ENCODE assay signal across 24 cellular contexts in genomic region chr15:80620931-80621330, GRCh38.
"Had no signal": no experiment of that assay in that cellular context is flagged by ENCODE, and none has a peak within 500 bp of the region (broad histone marks: within the 10 kb centered on the region; RNA-seq: fewer than 3 reads in every experiment).

No MANE protein-coding gene starts in this region.

- DNase-seq: activated CD4-positive, alpha-beta T cell treated with anti-CD3 and anti-CD28 coated beads for 1 hour; activated CD4-positive, alpha-beta T cell treated with anti-CD3 and anti-CD28 coated beads, Interleukin-2, amount 10 ng/mL, durations not matched to agents 7 days and 5 days; activated CD8-positive, alpha-beta T cell treated with anti-CD3 and anti-CD28 coated beads for 36 hours; activated gamma-delta T cell treated with Interleukin-2 at 50 U/mL for 16 hours; activated naive CD4-positive, alpha-beta T cell treated with anti-CD3 and anti-CD28 coated beads, Interleukin-2, amount 50 U/mL, for 16 hours; activated T-cell treated with anti-CD3 and anti-CD28 coated beads, Interleukin-2, amount 50 U/mL, for 4 hours; amniotic stem cell; central memory CD4-positive, alpha-beta T cell; effector CD4-positive, alpha-beta T cell; kidney glomerular epithelial cell; left lung; lower lobe of right lung; mesendoderm; natural killer cell; occipital lobe; right cardiac atrium; stimulated activated naive CD4-positive, alpha-beta T cell; T-helper 17 cell; T1000; tibial artery had no signal

- H2AFZ ChIP-seq: neural progenitor cell had no signal

- H3K4me1 ChIP-seq: neural progenitor cell had no signal

- ATAC-seq: activated CD8-positive, alpha-beta T cell treated with anti-CD3 and anti-CD28 coated beads for 36 hours; activated T-cell treated with anti-CD3 and anti-CD28 coated beads, Interleukin-2, amount 50 U/mL, for 4 hours; activated T-helper 17 cell treated with anti-CD3 and anti-CD28 coated beads, Interleukin-2, amount 50 U/mL, for 72 hours; left lung; lower lobe of right lung; natural killer cell; right cardiac atrium; T-helper 17 cell; WTC11 had no signal

- H3K4me3 ChIP-seq: left lung, lower lobe of right lung, neural progenitor cell, suprapubic skin, tibial artery had no signal

- H3K4me2 ChIP-seq: neural progenitor cell had no signal

- H3K27me3 ChIP-seq: left lung, neural progenitor cell, suprapubic skin, tibial artery had no signal

- H3K36me3 ChIP-seq: left lung, lower lobe of right lung, neural progenitor cell, suprapubic skin, tibial artery had no signal

- H3K9me3 ChIP-seq: suprapubic skin had no signal

- H3K27ac ChIP-seq: left lung, lower lobe of right lung, neural progenitor cell, suprapubic skin, tibial artery had no signal

- H3K9ac ChIP-seq: neural progenitor cell had no signal
